In genomic region chr13:107867701-107868661, GRCh38 we compare ENCODE assay signal across 7 cellular contexts.
DNase-seq lines count a peak whose midpoint lies in the region; ATAC-seq and TF ChIP-seq lines count a peak whose summit lies in the region.

No MANE protein-coding gene starts in this region.

- H3K27me3 ChIP-seq in iPS-20b (ENCODE audit: insufficient read depth, low read length) (peaks cover 56% of the 10 kb centered on the region), spleen (replicated peaks in 1 of 7) (peaks cover 4 to 71% (median 36%) of the 10 kb centered on the region in 7 donors)

- no peak for ATAC-seq in GM19397 (IDR thresholded peaks at IDR 0.05; ENCODE audit: unreplicated experiment)
- ATAC-seq in HG03432 (IDR thresholded peaks at IDR 0.05; ENCODE audit: unreplicated experiment) = no peak

- H3K9me3 ChIP-seq in iPS-20b (ENCODE audit: insufficient read depth, low read depth, low read length) (no peaks in the 10 kb centered on the region), spleen (no peaks in the 10 kb centered on the region)

- in situ Hi-C loops in GM13977 (cut with MboI; ENCODE audit: low pct_unique_long_range_greater_than_20kb, low sequenced_read_pairs, unreplicated experiment) = no loop called here

- no peak for TF ChIP-seq CTCF in GM13977 (IDR thresholded peaks at IDR 0.05; ENCODE audit: extremely low read depth, insufficient read depth, missing control alignments)
- no peak for TF ChIP-seq CTCF in spleen (IDR thresholded peaks at IDR 0.05 in 8 of 11, conservative IDR thresholded peaks at IDR 0.05 in 3 of 11)

- no peaks in the 10 kb centered on the region for H3K36me3 ChIP-seq in iPS-20b (ENCODE audit: insufficient read depth, low read depth, low read length)
- H3K36me3 ChIP-seq in spleen = no peaks in the 10 kb centered on the region

- TF ChIP-seq POLR2A in spleen (IDR thresholded peaks at IDR 0.05) = no peak

- peak overlapping the region; percentile 74; the same call in 1 of the 2 replicates for H3K9ac ChIP-seq in iPS-20b (ENCODE audit: low read depth, low read length)

- H3K4me3 ChIP-seq in iPS-20b (ENCODE audit: low read length) (peak overlapping the region; percentile 89), spleen (peak overlapping the region in 6 of 8 donors; percentile 22 to 56 (median 26))

- WGBS in spleen, 5 donors = 2 to 11% (median 4%) methylated on average over 54 to 81 of the region's 81 CpGs

- DNase-seq in GM13977 (ENCODE audit: low spot score) (peak; percentile 45), NCI-H2107 (lab: John Stamatoyannopoulos, UW) (peak; percentile 53), anterior cingulate cortex (lab: John Stamatoyannopoulos, UW) (peak in 55 of 58 donors; percentile 8 to 80 (median 46)), spleen (no peak)

- peaks cover 3% of the 10 kb centered on the region; the same call in 1 of the 2 replicates for H3K4me1 ChIP-seq in iPS-20b (ENCODE audit: insufficient read depth, low read length)
- peaks cover 0 to 29% (median 14%) of the 10 kb centered on the region in 6 donors for H3K4me1 ChIP-seq in spleen

- H3K27ac ChIP-seq in iPS-20b (ENCODE audit: low read length) (no peak overlapping the region), spleen (no peak overlapping the region)

- intact Hi-C loops in spleen (cut with DNase I; ENCODE audit: low total_unique reads) = no loop called here
